In the genomic region with DNA sequence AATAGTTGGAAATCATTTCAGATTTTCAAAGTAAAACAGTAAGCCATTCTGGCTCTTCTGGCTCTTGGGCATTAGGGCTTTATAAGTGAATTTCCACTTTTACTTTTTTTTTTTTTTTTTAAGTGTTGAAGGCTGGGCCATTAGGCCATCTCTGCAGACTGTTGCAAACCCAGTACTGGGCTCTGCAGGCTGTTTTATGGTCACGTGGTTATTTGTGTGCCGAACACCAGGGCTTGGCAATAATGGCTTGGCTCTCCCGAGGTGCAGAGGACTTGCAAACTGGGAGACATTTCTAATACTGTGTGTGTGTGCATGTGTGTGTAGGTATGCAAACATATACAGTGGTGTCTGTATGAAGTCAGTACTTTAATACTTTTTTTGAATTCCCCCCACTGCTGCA, we compare ENCODE assay signal across 19 cellular contexts.
DNase-seq lines count a peak whose midpoint lies in the region; ATAC-seq, FAIRE-seq and TF ChIP-seq lines count a peak whose summit lies in the region.
"Had no signal": no experiment of that assay in that cellular context is flagged by ENCODE, and none has a peak within 500 bp of the region (broad histone marks: within the 10 kb centered on the region; RNA-seq: fewer than 3 reads in every experiment).

No MANE protein-coding gene starts in this region.

- H3K4me2 ChIP-seq in A549: no peak overlapping the region
- H3K4me2 ChIP-seq in K562 (ENCODE audit: insufficient read depth, low read length): no peak overlapping the region

- no peaks in the 10 kb centered on the region for H3K4me1 Mint-ChIP-seq in endodermal cell
- H3K4me1 Mint-ChIP-seq in stimulated activated naive B cell treated with anti-CD40 and anti-IgM and Interleukin-4, amounts not matched to agents 10 μg/mL and 1 μg/mL and 100 μg/mL, for 72 hours: peaks cover 0 to 5% of the 10 kb centered on the region in 2 donors

- peaks cover 6% of the 10 kb centered on the region for H3K9me3 Mint-ChIP-seq in endodermal cell
- H3K9me3 Mint-ChIP-seq in stimulated activated naive B cell treated with anti-CD40 and anti-IgM and Interleukin-4, amounts not matched to agents 10 μg/mL and 1 μg/mL and 100 μg/mL, for 72 hours: no peaks in the 10 kb centered on the region
- H3K9me3 Mint-ChIP-seq: CD4-positive, alpha-beta memory T cell had no signal

- H3K9ac ChIP-seq in K562 (ENCODE audit: insufficient read depth in 1 of 2, low read depth in 2 of 2, low read length in 2 of 2) (no peak overlapping the region), endodermal cell (ENCODE audit: extremely low read depth, low read length, poor library complexity, severe bottlenecking) (no peak overlapping the region)

- H3K4me3 ChIP-seq in A549 (no peak overlapping the region), K562 (no peak overlapping the region), endodermal cell (ENCODE audit: low read length) (no peak overlapping the region), H7 (ENCODE audit: insufficient read depth, low read depth, low read length) (no peak overlapping the region), SJCRH30 (no peak overlapping the region)

- POLR2A ChIA-PET in A549 (lab: Yijun Ruan, JAX): no interaction called here
- POLR2A ChIA-PET in K562 (lab: Yijun Ruan, JAX): no interaction called here

- H3K36me3 Mint-ChIP-seq in endodermal cell (ENCODE audit: low read depth): no peaks in the 10 kb centered on the region
- H3K36me3 Mint-ChIP-seq in stimulated activated naive B cell treated with anti-CD40 and anti-IgM and Interleukin-4, amounts not matched to agents 10 μg/mL and 1 μg/mL and 100 μg/mL, for 72 hours: no peaks in the 10 kb centered on the region
- H3K36me3 Mint-ChIP-seq: CD4-positive, alpha-beta memory T cell had no signal

- WGBS in A549 (ENCODE audit: missing lambda C conversion rate): 0% methylated on average over 3 of the region's 3 CpGs
- WGBS in K562 (ENCODE audit: insufficient coverage, low coverage, missing lambda C conversion rate): 0% methylated on average over 3 of the region's 3 CpGs
- whole genome bisulfite sequencing in endodermal cell (ENCODE audit: insufficient coverage in 1 of 2, insufficient read length in 1 of 2), 2 experiments: 93% methylated on average over 2 to 3 of the region's 3 CpGs

- no peaks in the 10 kb centered on the region; a peak in 1 of 5 replicates for H3K27me3 ChIP-seq in K562 (ENCODE audit: control insufficient read depth in 2 of 2, insufficient read depth in 2 of 2, low read length in 2 of 2)
- H3K27me3 ChIP-seq in endodermal cell (ENCODE audit: control insufficient read depth, insufficient read depth, low read length, poor library complexity, severe bottlenecking): no peaks in the 10 kb centered on the region
- H3K27me3 ChIP-seq in H7 (ENCODE audit: control insufficient read depth, insufficient read depth, low read length): no peaks in the 10 kb centered on the region
- H3K27me3 ChIP-seq in SJCRH30: no peaks in the 10 kb centered on the region

- H3K27ac ChIP-seq in A549 (no peak overlapping the region), K562 (ENCODE audit: extremely low read depth, low read depth, low read length) (no peak overlapping the region), endodermal cell (ENCODE audit: low read depth, low read length) (no peak overlapping the region), SJCRH30 (no peak overlapping the region)

- FAIRE-seq in A549 (lab: Jason Lieb, UNC) (no peak), K562 (lab: Jason Lieb, UNC) (no peak)
- FAIRE-seq: G401.6, GM12892, H1 had no signal

- no peaks in the 10 kb centered on the region for H3K9me3 ChIP-seq in A549
- no peaks in the 10 kb centered on the region for H3K9me3 ChIP-seq in K562 (replicated peaks; ENCODE audit: control insufficient read depth, insufficient read depth, low read depth, low read length)
- H3K9me3 ChIP-seq in endodermal cell (ENCODE audit: control insufficient read depth, low read length): no peaks in the 10 kb centered on the region
- peaks cover 5% of the 10 kb centered on the region; the same call in 1 of the 2 replicates for H3K9me3 ChIP-seq in SJCRH30 (replicated peaks)

- BruUV-seq in K562 (replicated peaks; lab: Mats Ljungman, UMichigan): no TSS peak

- ATAC-seq in A549 (no peak), K562 (no peak)
- no peak for ATAC-seq in stimulated activated naive B cell treated with anti-CD40 and anti-IgM and Interleukin-4, amounts not matched to agents 10 μg/mL and 1 μg/mL and 100 μg/mL, for 72 hours (replicated peaks)
- ATAC-seq: HCT116 had no signal

- in situ Hi-C loops in K562 (cut with MboI): no loop called here

- H3K36me3 ChIP-seq in K562 (ENCODE audit: control insufficient read depth, insufficient read depth, low read length): no peaks in the 10 kb centered on the region
- H3K36me3 ChIP-seq in endodermal cell (ENCODE audit: control insufficient read depth, insufficient read depth, low read length): no peaks in the 10 kb centered on the region
- H3K36me3 ChIP-seq in H7 (replicated peaks; ENCODE audit: control insufficient read depth, insufficient read depth, low read length): no peaks in the 10 kb centered on the region
- no peaks in the 10 kb centered on the region for H3K36me3 ChIP-seq in SJCRH30

- no peaks in the 10 kb centered on the region for H3K79me2 ChIP-seq in K562 (ENCODE audit: control insufficient read depth, insufficient read depth, low read length)

- no peak overlapping the region for H2AFZ ChIP-seq in K562 (ENCODE audit: low read depth, low read length)

- TF ChIP-seq RAD21 in A549 (conservative IDR thresholded peaks at IDR 0.05 in 1 of 2, IDR thresholded peaks at IDR 0.05 in 1 of 2) (no peak), K562 (CRISPR knock-in tag; conservative IDR thresholded peaks at IDR 0.05 in 1 of 2, IDR thresholded peaks at IDR 0.05 in 1 of 2) (no peak)

- no peaks in the 10 kb centered on the region for H3K9me1 ChIP-seq in K562 (ENCODE audit: control insufficient read depth, insufficient read depth, low read length)

- no peak overlapping the region for H3K27ac Mint-ChIP-seq in endodermal cell
- H3K27ac Mint-ChIP-seq in stimulated activated naive B cell treated with anti-CD40 and anti-IgM and Interleukin-4, amounts not matched to agents 10 μg/mL and 1 μg/mL and 100 μg/mL, for 72 hours: no peak overlapping the region
- H3K27ac Mint-ChIP-seq: CD4-positive, alpha-beta memory T cell; H9 had no signal

- intact Hi-C loops in K562 (cut with micrococcal nuclease): no loop called here

- H4K20me1 ChIP-seq in K562 (replicated peaks; ENCODE audit: control insufficient read depth, insufficient read depth, low read length): no peaks in the 10 kb centered on the region

- H3K4me3 Mint-ChIP-seq in endodermal cell: no peak overlapping the region
- no peak overlapping the region for H3K4me3 Mint-ChIP-seq in stimulated activated naive B cell treated with anti-CD40 and anti-IgM and Interleukin-4, amounts not matched to agents 10 μg/mL and 1 μg/mL and 100 μg/mL, for 72 hours
- H3K4me3 Mint-ChIP-seq: CD4-positive, alpha-beta memory T cell; H9 had no signal

- TF ChIP-seq EP300 in A549 (IDR thresholded peaks at IDR 0.05) (no peak), K562 (IDR thresholded peaks at IDR 0.05; ENCODE audit: low read length) (no peak)

- H3K27me3 Mint-ChIP-seq in endodermal cell (ENCODE audit: insufficient read depth): peaks cover 6% of the 10 kb centered on the region
- H3K27me3 Mint-ChIP-seq in stimulated activated naive B cell treated with anti-CD40 and anti-IgM and Interleukin-4, amounts not matched to agents 10 μg/mL and 1 μg/mL and 100 μg/mL, for 72 hours: peaks cover 8 to 15% of the 10 kb centered on the region in 2 donors

- H3K4me1 ChIP-seq in A549 (no peaks in the 10 kb centered on the region), K562 (replicated peaks in 1 of 2; ENCODE audit: control insufficient read depth in 2 of 2, insufficient read depth in 2 of 2, low read length in 2 of 2) (no peaks in the 10 kb centered on the region), endodermal cell (ENCODE audit: control insufficient read depth, insufficient read depth, low read length) (no peaks in the 10 kb centered on the region), SJCRH30 (peaks cover 10% of the 10 kb centered on the region; the same call in 1 of the 2 replicates)

- no peak for TF ChIP-seq CTCF in A549 (IDR thresholded peaks at IDR 0.05)
- no peak for TF ChIP-seq CTCF in K562 (IDR thresholded peaks at IDR 0.05 in 2 of 3, conservative IDR thresholded peaks at IDR 0.05 in 1 of 3; ENCODE audit: insufficient read depth in 2 of 3, low read depth in 1 of 3, low read length in 3 of 3)
- TF ChIP-seq CTCF in endodermal cell (conservative IDR thresholded peaks at IDR 0.05): no peak

- CTCF ChIA-PET in A549 (lab: Yijun Ruan, JAX) (no interaction called here), K562 (lab: Yijun Ruan, JAX; ENCODE audit: low intra/inter-chr PET ratio) (no interaction called here)

- TF ChIP-seq POLR2A in A549 (IDR thresholded peaks at IDR 0.05; ENCODE audit: low read length) (no peak), K562 (conservative IDR thresholded peaks at IDR 0.05) (no peak)

- DNase-seq in A549 (ENCODE audit: low read depth in 1 of 2, low spot score in 1 of 2) (no peak), K562 (ENCODE audit: extremely low read depth in 1 of 4, low spot score in 3 of 4) (no peak), endodermal cell (peak; percentile 6), mesenteric fat pad (ENCODE audit: low spot score) (peak; percentile 4), NCI-H446 (lab: John Stamatoyannopoulos, UW) (no peak), H7 (no peak), SJCRH30 (no peak)
- no peak for DNase-seq in stimulated activated naive B cell treated with anti-CD40 and anti-IgM and Interleukin-4, amounts not matched to agents 10 μg/mL and 1 μg/mL and 100 μg/mL, for 72 hours
- DNase-seq: 8988T; C1 segment of cervical spinal cord; Calu3; CD4-positive, alpha-beta memory T cell; COR-L47; DND-41; H9 had no signal

TF ChIP-seq in K562, 482 proteins besides CTCF, POLR2A, EP300 and RAD21 (continues in another document):
- no peak for TF ChIP-seq NR2C2 (CRISPR knock-in tag; IDR thresholded peaks at IDR 0.05)
- no peak for TF ChIP-seq NR2C2 (tag; IDR thresholded peaks at IDR 0.05)
- TF ChIP-seq, protein P1, sequence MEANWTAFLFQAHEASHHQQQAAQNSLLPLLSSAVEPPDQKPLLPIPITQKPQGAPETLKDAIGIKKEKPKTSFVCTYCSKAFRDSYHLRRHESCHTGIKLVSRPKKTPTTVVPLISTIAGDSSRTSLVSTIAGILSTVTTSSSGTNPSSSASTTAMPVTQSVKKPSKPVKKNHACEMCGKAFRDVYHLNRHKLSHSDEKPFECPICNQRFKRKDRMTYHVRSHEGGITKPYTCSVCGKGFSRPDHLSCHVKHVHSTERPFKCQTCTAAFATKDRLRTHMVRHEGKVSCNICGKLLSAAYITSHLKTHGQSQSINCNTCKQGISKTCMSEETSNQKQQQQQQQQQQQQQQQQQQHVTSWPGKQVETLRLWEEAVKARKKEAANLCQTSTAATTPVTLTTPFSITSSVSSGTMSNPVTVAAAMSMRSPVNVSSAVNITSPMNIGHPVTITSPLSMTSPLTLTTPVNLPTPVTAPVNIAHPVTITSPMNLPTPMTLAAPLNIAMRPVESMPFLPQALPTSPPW (CRISPR knock-in tag; IDR thresholded peaks at IDR 0.05): no peak
- TF ChIP-seq ZC3H4 (CRISPR knock-in tag; IDR thresholded peaks at IDR 0.05; ENCODE audit: borderline replicate concordance): no peak
- TF ChIP-seq CHCHD3 (CRISPR knock-in tag; IDR thresholded peaks at IDR 0.05): no peak

Comparison
In these comparisons a context has a peak if more than half of its experiments do, and no peak if none do; other contexts are left out.
1. DNase-seq: peak in endodermal cell (single experiment) and mesenteric fat pad (single experiment); none in A549 (0 of 2), K562 (0 of 4), NCI-H446 (0 of 2), stimulated activated naive B cell treated with anti-CD40 and anti-IgM and Interleukin-4, amounts not matched to agents 10 μg/mL and 1 μg/mL and 100 μg/mL, for 72 hours (single experiment), H7 (single experiment) and SJCRH30 (0 of 2).